10 cellular contexts compared by ENCODE assay signal in genomic region chr2:201810592-201810991, GRCh38. TPM values are rescaled to one million over a fixed set of nuclear protein-coding genes. Genes with fewer than 3 reads are reported as not detected.
"Had no signal": no experiment of that assay in that cellular context is flagged by ENCODE, and none has a peak within 500 bp of the region (broad histone marks: within the 10 kb centered on the region; RNA-seq: fewer than 3 reads in every experiment).

No MANE protein-coding gene starts in this region.

- DNase-seq: IMR-90, Karpas-422, KBM-7, KG1 had no signal

- H3K9ac ChIP-seq: KMS-11 had no signal

- ATAC-seq: HepG2 had no signal

- H3K4me2 ChIP-seq: KMS-11 had no signal

- H3K27ac ChIP-seq: HL-60, KMS-11 had no signal

- FAIRE-seq: HepG2, HTR-8/SVneo had no signal

RNA-seq across cellular contexts. Expression of gene CDK15, which starts 4.3 kb away (rescaled TPM):
- total RNA-seq: HepG2, HT-29 had no signal
- polyA plus RNA-seq: HepG2, IgD-negative memory B cell had no signal
